In genomic region chr20:51729771-51730170, GRCh38 we compare ENCODE assay signal across 18 cellular contexts. TPM values are rescaled to one million over a fixed set of nuclear protein-coding genes. Genes with fewer than 3 reads are reported as not detected.
DNase-seq lines count a peak whose midpoint lies in the region; ATAC-seq and TF ChIP-seq lines count a peak whose summit lies in the region.
"Had no signal": no experiment of that assay in that cellular context is flagged by ENCODE, and none has a peak within 500 bp of the region (broad histone marks: within the 10 kb centered on the region; RNA-seq: fewer than 3 reads in every experiment).

No MANE protein-coding gene starts in this region.

- peak overlapping the region; percentile 60; the same call in 1 of the 2 replicates for H3K27ac Mint-ChIP-seq in WTC11
- peak overlapping the region; percentile 13 for H3K27ac Mint-ChIP-seq in endodermal cell
- H3K27ac Mint-ChIP-seq in neural progenitor cell = peak overlapping the region; percentile 53
- H3K27ac Mint-ChIP-seq: CD8-positive, alpha-beta memory T cell; HFFc6 had no signal

- H2AFZ ChIP-seq in neural progenitor cell (replicated peaks) = no peak overlapping the region
- H2AFZ ChIP-seq: GM23248 had no signal

- H3K4me3 Mint-ChIP-seq in WTC11 = no peak overlapping the region
- no peak overlapping the region for H3K4me3 Mint-ChIP-seq in endodermal cell
- no peak overlapping the region for H3K4me3 Mint-ChIP-seq in neural progenitor cell
- H3K4me3 Mint-ChIP-seq: CD4-positive, CD25-positive, alpha-beta regulatory T cell; CD8-positive, alpha-beta memory T cell; HFFc6 had no signal

- no peaks in the 10 kb centered on the region for H3F3A ChIP-seq in neural progenitor cell (ENCODE audit: low read depth)

- POLR2A ChIA-PET in WTC11 (lab: Charles Lee) = no interaction called here

- ATAC-seq in WTC11 (no peak), GM18520 (IDR thresholded peaks at IDR 0.05; ENCODE audit: unreplicated experiment) (no peak)

- H3K27me3 ChIP-seq in endodermal cell (ENCODE audit: control insufficient read depth, insufficient read depth, low read length, poor library complexity, severe bottlenecking) (no peaks in the 10 kb centered on the region), neural progenitor cell (no peaks in the 10 kb centered on the region), MG63 (no peaks in the 10 kb centered on the region)
- H3K27me3 ChIP-seq: BE2C had no signal

- DNase-seq in WTC11 (ENCODE audit: low spot score) (no peak), endodermal cell (no peak), neural progenitor cell (ENCODE audit: low spot score) (no peak), MG63 (no peak), EL (no peak), NCI-H1694 treated with DMSO at 0.1 percent for 48 hours (lab: John Stamatoyannopoulos, UW) (no peak)
- DNase-seq: BE2C; C1 segment of cervical spinal cord; CD4-positive, CD25-positive, alpha-beta regulatory T cell; CD8-positive, alpha-beta memory T cell; COR-L47; DMS 273 treated with DMSO at 0.1 percent for 48 hours; DMS53; DND-41; GM23248; HCEC 1CT; HFFc6 had no signal

- H3K4me1 Mint-ChIP-seq in WTC11 (peaks cover 6% of the 10 kb centered on the region), endodermal cell (no peaks in the 10 kb centered on the region), neural progenitor cell (peaks cover 8% of the 10 kb centered on the region)
- H3K4me1 Mint-ChIP-seq: CD4-positive, CD25-positive, alpha-beta regulatory T cell had no signal

- H3K36me3 ChIP-seq in endodermal cell (ENCODE audit: control insufficient read depth, insufficient read depth, low read length) (peaks cover 15% of the 10 kb centered on the region), neural progenitor cell (no peaks in the 10 kb centered on the region), MG63 (peaks cover 5% of the 10 kb centered on the region; the same call in 1 of the 2 replicates)
- H3K36me3 ChIP-seq: BE2C had no signal

- no peaks in the 10 kb centered on the region for H4K20me1 ChIP-seq in neural progenitor cell (ENCODE audit: low read depth)

- WGBS in endodermal cell (ENCODE audit: insufficient coverage in 1 of 2, insufficient read length in 1 of 2), 2 experiments = 93 to 95% methylated on average over 7 to 13 of the region's 13 CpGs

- CTCF ChIA-PET in WTC11 (lab: Charles Lee) = no interaction called here

- no peak overlapping the region for H3K27ac ChIP-seq in endodermal cell (ENCODE audit: low read depth, low read length)
- no peak overlapping the region for H3K27ac ChIP-seq in neural progenitor cell
- H3K27ac ChIP-seq: GM23248 had no signal

- H3K4me3 ChIP-seq in endodermal cell (ENCODE audit: low read length) (no peak overlapping the region), neural progenitor cell (no peak overlapping the region), MG63 (no peak overlapping the region)
- H3K4me3 ChIP-seq: GM23248 had no signal

- no peak for TF ChIP-seq CTCF in WTC11 (IDR thresholded peaks at IDR 0.05)
- TF ChIP-seq CTCF in endodermal cell (conservative IDR thresholded peaks at IDR 0.05) = no peak
- no peak for TF ChIP-seq CTCF in neural progenitor cell (IDR thresholded peaks at IDR 0.05)

- H3K9me3 ChIP-seq in endodermal cell (ENCODE audit: control insufficient read depth, low read length) (no peaks in the 10 kb centered on the region), neural progenitor cell (ENCODE audit: low read depth) (no peaks in the 10 kb centered on the region), MG63 (no peaks in the 10 kb centered on the region)
- H3K9me3 ChIP-seq: BE2C had no signal

- H3K36me3 Mint-ChIP-seq in WTC11 = no peaks in the 10 kb centered on the region
- peaks cover 34% of the 10 kb centered on the region for H3K36me3 Mint-ChIP-seq in endodermal cell (ENCODE audit: low read depth)
- no peaks in the 10 kb centered on the region for H3K36me3 Mint-ChIP-seq in neural progenitor cell
- H3K36me3 Mint-ChIP-seq: CD4-positive, CD25-positive, alpha-beta regulatory T cell; CD8-positive, alpha-beta memory T cell had no signal

- no peak overlapping the region for H3K4me2 ChIP-seq in neural progenitor cell

- no peaks in the 10 kb centered on the region for H3K27me3 Mint-ChIP-seq in WTC11 (ENCODE audit: low read depth)
- no peaks in the 10 kb centered on the region for H3K27me3 Mint-ChIP-seq in endodermal cell (ENCODE audit: insufficient read depth)
- peaks cover 10% of the 10 kb centered on the region for H3K27me3 Mint-ChIP-seq in neural progenitor cell (ENCODE audit: insufficient read depth, low read depth)
- H3K27me3 Mint-ChIP-seq: CD4-positive, CD25-positive, alpha-beta regulatory T cell had no signal

- H3K4me1 ChIP-seq in endodermal cell (ENCODE audit: control insufficient read depth, insufficient read depth, low read length) (no peaks in the 10 kb centered on the region), neural progenitor cell (no peaks in the 10 kb centered on the region)
- H3K4me1 ChIP-seq: BE2C had no signal

- H3K9me3 Mint-ChIP-seq in WTC11 (no peaks in the 10 kb centered on the region), endodermal cell (no peaks in the 10 kb centered on the region), neural progenitor cell (no peaks in the 10 kb centered on the region)
- H3K9me3 Mint-ChIP-seq: CD4-positive, CD25-positive, alpha-beta regulatory T cell; CD8-positive, alpha-beta memory T cell; HFFc6 had no signal

- no peaks in the 10 kb centered on the region for H3K79me2 ChIP-seq in neural progenitor cell (ENCODE audit: low read depth)

- H3K9ac ChIP-seq in endodermal cell (ENCODE audit: extremely low read depth, low read length, poor library complexity, severe bottlenecking) (no peak overlapping the region), neural progenitor cell (no peak overlapping the region)
- H3K9ac ChIP-seq: GM23248 had no signal

TF ChIP-seq in WTC11, 78 proteins besides CTCF, POLR2A, EP300 and RAD21 (continues in another document):
- no peak for TF ChIP-seq CREM (CRISPR knock-in tag; IDR thresholded peaks at IDR 0.05)
- no peak for TF ChIP-seq FOXP1 (CRISPR knock-in tag; IDR thresholded peaks at IDR 0.05; ENCODE audit: borderline replicate concordance)
- TF ChIP-seq NFATC4 (CRISPR knock-in tag; IDR thresholded peaks at IDR 0.05) = no peak
- no peak for TF ChIP-seq SMAD4 (CRISPR knock-in tag; IDR thresholded peaks at IDR 0.05)
- no peak for TF ChIP-seq HMGA2 (CRISPR knock-in tag; IDR thresholded peaks at IDR 0.05)
- no peak for TF ChIP-seq MXD4 (CRISPR knock-in tag; IDR thresholded peaks at IDR 0.05; ENCODE audit: borderline replicate concordance)
- TF ChIP-seq, protein P1, sequence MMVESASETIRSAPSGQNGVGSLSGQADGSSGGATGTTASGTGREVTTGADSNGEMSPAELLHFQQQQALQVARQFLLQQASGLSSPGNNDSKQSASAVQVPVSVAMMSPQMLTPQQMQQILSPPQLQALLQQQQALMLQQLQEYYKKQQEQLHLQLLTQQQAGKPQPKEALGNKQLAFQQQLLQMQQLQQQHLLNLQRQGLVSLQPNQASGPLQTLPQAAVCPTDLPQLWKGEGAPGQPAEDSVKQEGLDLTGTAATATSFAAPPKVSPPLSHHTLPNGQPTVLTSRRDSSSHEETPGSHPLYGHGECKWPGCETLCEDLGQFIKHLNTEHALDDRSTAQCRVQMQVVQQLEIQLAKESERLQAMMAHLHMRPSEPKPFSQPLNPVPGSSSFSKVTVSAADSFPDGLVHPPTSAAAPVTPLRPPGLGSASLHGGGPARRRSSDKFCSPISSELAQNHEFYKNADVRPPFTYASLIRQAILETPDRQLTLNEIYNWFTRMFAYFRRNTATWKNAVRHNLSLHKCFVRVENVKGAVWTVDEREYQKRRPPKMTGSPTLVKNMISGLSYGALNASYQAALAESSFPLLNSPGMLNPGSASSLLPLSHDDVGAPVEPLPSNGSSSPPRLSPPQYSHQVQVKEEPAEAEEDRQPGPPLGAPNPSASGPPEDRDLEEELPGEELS (CRISPR knock-in tag; IDR thresholded peaks at IDR 0.05) = no peak
- TF ChIP-seq MYBL2 (CRISPR knock-in tag; IDR thresholded peaks at IDR 0.05) = no peak
- no peak for TF ChIP-seq NFE2L1 (CRISPR knock-in tag; IDR thresholded peaks at IDR 0.05)
- TF ChIP-seq TCF7 (CRISPR knock-in tag; IDR thresholded peaks at IDR 0.05; ENCODE audit: low read depth) = no peak
- TF ChIP-seq SP1 (CRISPR knock-in tag; conservative IDR thresholded peaks at IDR 0.05) = no peak
- no peak for TF ChIP-seq KAT7 (CRISPR knock-in tag; IDR thresholded peaks at IDR 0.05; ENCODE audit: borderline replicate concordance)
- no peak for TF ChIP-seq ERG (CRISPR knock-in tag; IDR thresholded peaks at IDR 0.05)
- TF ChIP-seq ZNF317 (CRISPR knock-in tag; IDR thresholded peaks at IDR 0.05; ENCODE audit: borderline replicate concordance, low read depth) = no peak
- TF ChIP-seq JAZF1 (CRISPR knock-in tag; IDR thresholded peaks at IDR 0.05) = no peak
- TF ChIP-seq ZNF671 (CRISPR knock-in tag; IDR thresholded peaks at IDR 0.05) = no peak
- TF ChIP-seq, protein P2, sequence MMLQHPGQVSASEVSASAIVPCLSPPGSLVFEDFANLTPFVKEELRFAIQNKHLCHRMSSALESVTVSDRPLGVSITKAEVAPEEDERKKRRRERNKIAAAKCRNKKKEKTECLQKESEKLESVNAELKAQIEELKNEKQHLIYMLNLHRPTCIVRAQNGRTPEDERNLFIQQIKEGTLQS (CRISPR knock-in tag; conservative IDR thresholded peaks at IDR 0.05) = no peak

RNA-seq across cellular contexts. Expression of gene ATP9A, which starts 38.4 kb away (rescaled TPM):
- total RNA-seq in WTC11 (2021) = 5.0 to 5.4 TPM (median 5.0 TPM) in 3 replicates
- 10 to 100 TPM; 26.7 to 27.9 TPM for total RNA-seq in endodermal cell
- 18.3 TPM for polyA plus RNA-seq in endodermal cell (2013, experiment 1 of 2)
- 17.1 TPM for polyA plus RNA-seq in endodermal cell (2013, experiment 2 of 2)
- 17.6 and 18.2 TPM in 2 replicates for total RNA-seq in neural progenitor cell (ENCODE audit: low replicate concordance)
- 9.6 and 11.1 TPM in 2 replicates for total RNA-seq in MG63 (2014; rRNA removed; shearing (Covaris generic); ENCODE audit: low replicate concordance)
